Comparison of ENCODE assay signal across 1 cellular context in genomic region chr1:226980122-226980551, GRCh38.
TF ChIP-seq lines count a peak whose summit lies in the region.

No MANE protein-coding gene starts in this region.

TF ChIP-seq in H1, 55 proteins besides CTCF, POLR2A, EP300 and RAD21:
- TF ChIP-seq RBBP5 (IDR thresholded peaks at IDR 0.05; ENCODE audit: borderline replicate concordance, low read depth, low read length) (no peak), NANOG (IDR thresholded peaks at IDR 0.05; ENCODE audit: insufficient read depth, low read depth, low read length, poor library complexity, severe bottlenecking) (no peak), TEAD4 (IDR thresholded peaks at IDR 0.05; ENCODE audit: low read depth, low read length) (no peak), SIN3A (conservative IDR thresholded peaks at IDR 0.05 in 1 of 2, IDR thresholded peaks at IDR 0.05 in 1 of 2; ENCODE audit: low read depth in 1 of 2, low read length in 2 of 2) (no peak), ASH2L (IDR thresholded peaks at IDR 0.05; ENCODE audit: low read length) (no peak), KDM1A (IDR thresholded peaks at IDR 0.05; ENCODE audit: borderline replicate concordance, low read length) (no peak), KDM4A (IDR thresholded peaks at IDR 0.05; ENCODE audit: low read depth, low read length, severe bottlenecking) (no peak), POLR2AphosphoS5 (IDR thresholded peaks at IDR 0.05; ENCODE audit: low read depth, low read length) (no peak), TBP (IDR thresholded peaks at IDR 0.05; ENCODE audit: low read depth, low read length) (no peak), SAP30 (IDR thresholded peaks at IDR 0.05; ENCODE audit: insufficient read depth, insufficient replicate concordance, low read length) (no peak), SP1 (IDR thresholded peaks at IDR 0.05; ENCODE audit: low read depth, low read length) (no peak), CTBP2 (IDR thresholded peaks at IDR 0.05; ENCODE audit: borderline replicate concordance, insufficient read depth, insufficient read length, low read length) (no peak), BCL11A (IDR thresholded peaks at IDR 0.05; ENCODE audit: low read depth in 2 of 2, low read length in 2 of 2) (no peak), EZH2 (IDR thresholded peaks at IDR 0.05; ENCODE audit: low read depth, low read length, severe bottlenecking) (no peak), GABPA (IDR thresholded peaks at IDR 0.05; ENCODE audit: borderline replicate concordance, insufficient read depth, low read length) (no peak), CEBPB (IDR thresholded peaks at IDR 0.05; ENCODE audit: low read depth, low read length) (no peak), CHD2 (IDR thresholded peaks at IDR 0.05; ENCODE audit: low read length) (no peak), YY1 (IDR thresholded peaks at IDR 0.05; ENCODE audit: low read depth, low read length) (no peak), CBX8 (IDR thresholded peaks at IDR 0.05; ENCODE audit: borderline replicate concordance, low read depth, low read length) (no peak)
